Comparison of ENCODE assay signal across 10 cellular contexts in genomic region chr17:50883850-50884291, GRCh38. TPM values are rescaled to one million over a fixed set of nuclear protein-coding genes. Genes with fewer than 3 reads are reported as not detected.
DNase-seq lines count a peak whose midpoint lies in the region; ATAC-seq and TF ChIP-seq lines count a peak whose summit lies in the region.
"Had no signal": no experiment of that assay in that cellular context is flagged by ENCODE, and none has a peak within 500 bp of the region (broad histone marks: within the 10 kb centered on the region; RNA-seq: fewer than 3 reads in every experiment).

No MANE protein-coding gene starts in this region.

- 75% methylated on average over 3 of the region's 3 CpGs for WGBS in right cardiac atrium
- WGBS in esophagus squamous epithelium, 2 donors, result 63 to 79% methylated on average over 3 of the region's 3 CpGs

- H3K4me1 ChIP-seq in right cardiac atrium (ENCODE audit: control insufficient read depth, insufficient read depth, low read length) (peaks cover 5% of the 10 kb centered on the region), esophagus squamous epithelium (peaks cover 0 to 9% (median 0%) of the 10 kb centered on the region in 3 donors)

- TF ChIP-seq CTCF in RWPE1 (conservative IDR thresholded peaks at IDR 0.05; ENCODE audit: low read depth), result no peak
- TF ChIP-seq CTCF in esophagus squamous epithelium (IDR thresholded peaks at IDR 0.05), result no peak

- H3K4me1 Mint-ChIP-seq in stimulated activated effector memory CD8-positive, alpha-beta T cell treated with anti-CD3 and anti-CD28 coated beads, Interleukin-12 subunit alpha, Interleukin-12 subunit beta, amount 100 ng/mL, for 72 hours, result peaks cover 33% of the 10 kb centered on the region
- H3K4me1 Mint-ChIP-seq in activated T-cell treated with anti-CD3 and anti-CD28 coated beads, Interleukin-2, amount 50 U/mL, for 4 hours (ENCODE audit: low read depth), result peaks cover 30% of the 10 kb centered on the region

- H3K27me3 ChIP-seq in right cardiac atrium (ENCODE audit: control insufficient read depth, insufficient read depth), result no peaks in the 10 kb centered on the region
- H3K27me3 ChIP-seq in esophagus squamous epithelium, result no peaks in the 10 kb centered on the region

- H3K36me3 ChIP-seq in esophagus squamous epithelium, result no peaks in the 10 kb centered on the region

- CTCF ChIA-PET in RWPE1 (lab: Yijun Ruan, JAX), result no interaction called here

- no peaks in the 10 kb centered on the region for H3K9me3 ChIP-seq in right cardiac atrium (ENCODE audit: control insufficient read depth, low read length)
- H3K9me3 ChIP-seq in esophagus squamous epithelium, result peaks cover 0 to 3% (median 0%) of the 10 kb centered on the region in 3 donors

- peak; percentile 45 for ATAC-seq in HG03108 (IDR thresholded peaks at IDR 0.05; ENCODE audit: unreplicated experiment)
- peak; percentile 56 to 59 for ATAC-seq in right cardiac atrium
- ATAC-seq in stimulated activated effector memory CD8-positive, alpha-beta T cell treated with anti-CD3 and anti-CD28 coated beads, Interleukin-12 subunit alpha, Interleukin-12 subunit beta, amount 100 ng/mL, for 72 hours, result no peak
- ATAC-seq in activated T-cell treated with anti-CD3 and anti-CD28 coated beads, Interleukin-2, amount 50 U/mL, for 4 hours, result no peak
- ATAC-seq: activated CD8-positive, alpha-beta T cell treated with anti-CD3 and anti-CD28 coated beads, Interleukin-2, amount 10 ng/mL, durations not matched to agents 7 days and 5 days had no signal

- intact Hi-C loops in right cardiac atrium (cut with DNase I), result no loop called here
- intact Hi-C loops in esophagus squamous epithelium (cut with DNase I), result no loop called here

- peak overlapping the region; percentile 79 for H3K27ac Mint-ChIP-seq in stimulated activated effector memory CD8-positive, alpha-beta T cell treated with anti-CD3 and anti-CD28 coated beads, Interleukin-12 subunit alpha, Interleukin-12 subunit beta, amount 100 ng/mL, for 72 hours
- H3K27ac Mint-ChIP-seq: activated CD8-positive, alpha-beta T cell treated with anti-CD3 and anti-CD28 coated beads, Interleukin-2, amount 10 ng/mL, durations not matched to agents 7 days and 5 days had no signal

- no peak for TF ChIP-seq POLR2A in esophagus squamous epithelium (IDR thresholded peaks at IDR 0.05)

- no peak for DNase-seq in RWPE1 (ENCODE audit: low spot score)
- DNase-seq in right cardiac atrium, result peak in 1 of 3 donors; percentile 53
- DNase-seq in stimulated activated effector memory CD8-positive, alpha-beta T cell treated with anti-CD3 and anti-CD28 coated beads, Interleukin-12 subunit alpha, Interleukin-12 subunit beta, amount 100 ng/mL, for 72 hours (ENCODE audit: low spot score in 2 of 2), result no peak
- no peak for DNase-seq in NCI-H526 treated with DMSO at 0.1 percent for 48 hours (lab: John Stamatoyannopoulos, UW)
- DNase-seq in activated T-cell treated with anti-CD3 and anti-CD28 coated beads, Interleukin-2, amount 50 U/mL, for 4 hours, result no peak
- no peak for DNase-seq in esophagus squamous epithelium (lab: John Stamatoyannopoulos, UW)
- DNase-seq: activated CD8-positive, alpha-beta T cell treated with anti-CD3 and anti-CD28 coated beads, Interleukin-2, amount 10 ng/mL, durations not matched to agents 7 days and 5 days; cerebellar nuclear complex; GOT3 had no signal

- no peaks in the 10 kb centered on the region for H3K9me3 Mint-ChIP-seq in stimulated activated effector memory CD8-positive, alpha-beta T cell treated with anti-CD3 and anti-CD28 coated beads, Interleukin-12 subunit alpha, Interleukin-12 subunit beta, amount 100 ng/mL, for 72 hours
- no peaks in the 10 kb centered on the region for H3K9me3 Mint-ChIP-seq in activated T-cell treated with anti-CD3 and anti-CD28 coated beads, Interleukin-2, amount 50 U/mL, for 4 hours

- peak overlapping the region; percentile 44 for H3K27ac ChIP-seq in RWPE1
- no peak overlapping the region for H3K27ac ChIP-seq in right cardiac atrium (ENCODE audit: low read length)
- no peak overlapping the region for H3K27ac ChIP-seq in esophagus squamous epithelium

- POLR2A ChIA-PET in RWPE1 (lab: Yijun Ruan, JAX; ENCODE audit: low non-redundant PET), result interaction anchor here (0.5 kb wide), 1 partner anchor 21 kb away, joined by 3 read pairs; no protein-coding TSS in a partner anchor

- H3K4me3 ChIP-seq in right cardiac atrium (ENCODE audit: low read length) (no peak overlapping the region), esophagus squamous epithelium (no peak overlapping the region)

- H3K36me3 Mint-ChIP-seq in stimulated activated effector memory CD8-positive, alpha-beta T cell treated with anti-CD3 and anti-CD28 coated beads, Interleukin-12 subunit alpha, Interleukin-12 subunit beta, amount 100 ng/mL, for 72 hours, result no peaks in the 10 kb centered on the region
- no peaks in the 10 kb centered on the region for H3K36me3 Mint-ChIP-seq in activated T-cell treated with anti-CD3 and anti-CD28 coated beads, Interleukin-2, amount 50 U/mL, for 4 hours (ENCODE audit: insufficient read depth)

- H3K27me3 Mint-ChIP-seq in activated T-cell treated with anti-CD3 and anti-CD28 coated beads, Interleukin-2, amount 50 U/mL, for 4 hours (ENCODE audit: low read depth), result no peaks in the 10 kb centered on the region

- H3K4me3 Mint-ChIP-seq in stimulated activated effector memory CD8-positive, alpha-beta T cell treated with anti-CD3 and anti-CD28 coated beads, Interleukin-12 subunit alpha, Interleukin-12 subunit beta, amount 100 ng/mL, for 72 hours, result no peak overlapping the region
- no peak overlapping the region for H3K4me3 Mint-ChIP-seq in activated T-cell treated with anti-CD3 and anti-CD28 coated beads, Interleukin-2, amount 50 U/mL, for 4 hours
- H3K4me3 Mint-ChIP-seq: activated CD8-positive, alpha-beta T cell treated with anti-CD3 and anti-CD28 coated beads, Interleukin-2, amount 10 ng/mL, durations not matched to agents 7 days and 5 days had no signal

RNA-seq across cellular contexts. Expression of gene TOB1, which starts 17.7 kb away (rescaled TPM):
- total RNA-seq in right cardiac atrium (10 to 100 TPM; 51.0 to 73.2 (median 65.0) TPM), esophagus squamous epithelium (10 to 100 TPM; 21.5 to 35.9 (median 31.1) TPM)
- 31.0 TPM for polyA plus RNA-seq in right cardiac atrium
- 10 to 100 TPM; 29.4 to 31.0 (median 30.9) TPM for total RNA-seq in activated T-cell treated with anti-CD3 and anti-CD28 coated beads, Interleukin-2, amount 50 U/mL, for 4 hours

RNA-seq across cellular contexts. Expression of gene WFIKKN2, which starts 48.5 kb away (rescaled TPM):
- total RNA-seq in right cardiac atrium, result 1 to 10 TPM in 2 of 4 donors, under 1 TPM in 2; 0.68 to 3.0 (median 1.4) TPM
- 1.1 TPM for polyA plus RNA-seq in right cardiac atrium
- total RNA-seq in activated T-cell treated with anti-CD3 and anti-CD28 coated beads, Interleukin-2, amount 50 U/mL, for 4 hours, result not detected
- total RNA-seq in esophagus squamous epithelium, result under 1 TPM in 1 of 4 donors, not detected in 3; 0.08 TPM
- total RNA-seq: activated CD8-positive, alpha-beta T cell treated with anti-CD3 and anti-CD28 coated beads, Interleukin-2, amount 10 ng/mL, durations not matched to agents 7 days and 5 days had no signal

Comparison
In these comparisons a context has a peak if more than half of its experiments do, and no peak if none do; other contexts are left out.
1. ATAC-seq: peak in HG03108 (single experiment) and right cardiac atrium (2 of 2); none in stimulated activated effector memory CD8-positive, alpha-beta T cell treated with anti-CD3 and anti-CD28 coated beads, Interleukin-12 subunit alpha, Interleukin-12 subunit beta, amount 100 ng/mL, for 72 hours (single experiment) and activated T-cell treated with anti-CD3 and anti-CD28 coated beads, Interleukin-2, amount 50 U/mL, for 4 hours (0 of 2).